Comparison of ENCODE assay signal across 8 cellular contexts in the genomic region with DNA sequence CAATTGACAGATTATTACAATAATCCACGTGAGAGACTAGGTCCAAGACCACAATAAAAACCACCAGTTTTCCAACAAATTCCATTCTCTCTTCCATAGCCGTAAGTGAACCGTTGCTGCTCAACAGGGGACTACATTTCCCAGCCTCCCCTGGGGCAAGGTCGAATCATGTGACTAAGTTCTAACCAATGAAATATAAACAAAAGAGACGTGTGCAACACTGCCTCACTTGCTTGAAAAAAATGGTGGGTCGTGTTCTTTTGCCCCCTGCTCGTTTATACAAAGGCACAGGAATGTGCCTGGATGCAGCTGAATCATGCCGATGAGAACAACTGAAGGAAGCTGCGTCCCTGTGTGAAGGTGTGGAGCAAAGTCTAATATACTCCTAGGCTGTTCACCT. TPM values are rescaled to one million over a fixed set of nuclear protein-coding genes. Genes with fewer than 3 reads are reported as not detected.
DNase-seq lines count a peak whose midpoint lies in the region; ATAC-seq and TF ChIP-seq lines count a peak whose summit lies in the region.

No MANE protein-coding gene starts in this region.

- ATAC-seq in GM21360 (IDR thresholded peaks at IDR 0.05; ENCODE audit: unreplicated experiment) (no peak), HG03521 (IDR thresholded peaks at IDR 0.05; ENCODE audit: unreplicated experiment) (no peak)

- H4K8ac ChIP-seq in H9 (replicated peaks; ENCODE audit: insufficient read length, low read depth, low read length) = no peak overlapping the region

- peaks cover 0 to 4% (median 0%) of the 10 kb centered on the region in 3 experiments; a peak in 4 of 7 replicates for H3K36me3 Mint-ChIP-seq in H9 (ENCODE audit: insufficient read depth in 1 of 3, low read depth in 3 of 3)

- no peak overlapping the region for H2BK15ac ChIP-seq in H9 (ENCODE audit: low read depth, low read length)

- H3K27me3 ChIP-seq in H9 (ENCODE audit: insufficient read depth, low read length) (no peaks in the 10 kb centered on the region), NT2/D1 (ENCODE audit: insufficient read depth, insufficient read length) (no peaks in the 10 kb centered on the region), fibroblast of lung (ENCODE audit: control insufficient read depth, insufficient read depth, low read length) (no peaks in the 10 kb centered on the region), parathyroid adenoma (ENCODE audit: control insufficient read depth, insufficient read depth, low read length) (no peaks in the 10 kb centered on the region), MM.1S (replicated peaks; ENCODE audit: insufficient read depth, low read length) (no peaks in the 10 kb centered on the region)

- no CpG with 5 or more reads among the region's 9 CpGs for WGBS in H9 (ENCODE audit: extremely low coverage, insufficient read length, low lambda C conversion rate)

- H3K36me3 ChIP-seq in NT2/D1 (ENCODE audit: insufficient read depth, insufficient read length, low read length) (no peaks in the 10 kb centered on the region), fibroblast of lung (ENCODE audit: control insufficient read depth, insufficient read depth, low read length) (no peaks in the 10 kb centered on the region), parathyroid adenoma (ENCODE audit: control insufficient read depth, insufficient read depth, low read length) (no peaks in the 10 kb centered on the region), MM.1S (replicated peaks; ENCODE audit: insufficient read depth, low read length) (no peaks in the 10 kb centered on the region)

- H2BK12ac ChIP-seq in H9 (ENCODE audit: insufficient read length, low read depth, low read length) = no peak overlapping the region

- no peak overlapping the region for H3K27ac ChIP-seq in H9 (ENCODE audit: insufficient read length, low read depth, low read length)
- H3K27ac ChIP-seq in fibroblast of lung (ENCODE audit: insufficient read depth, low read length) = no peak overlapping the region
- H3K27ac ChIP-seq in parathyroid adenoma = no peak overlapping the region
- H3K27ac ChIP-seq in MM.1S (ENCODE audit: low read length) = no peak overlapping the region

- H2BK20ac ChIP-seq in H9 (ENCODE audit: low read depth, low read length, poor library complexity, severe bottlenecking) = no peak overlapping the region

- no peaks in the 10 kb centered on the region for H3K23me2 ChIP-seq in H9 (ENCODE audit: insufficient read length, low read depth, low read length, poor library complexity, severe bottlenecking)

- peak overlapping the region; percentile 48 to 50; a peak in 3 of 5 replicates for H3K4me3 Mint-ChIP-seq in H9

- no peak overlapping the region for H2AK5ac ChIP-seq in H9 (ENCODE audit: insufficient read length, low read length)

- no peak for TF ChIP-seq CTCF in H9 (conservative IDR thresholded peaks at IDR 0.05)
- TF ChIP-seq CTCF in fibroblast of lung (conservative IDR thresholded peaks at IDR 0.05 in 1 of 2, IDR thresholded peaks at IDR 0.05 in 1 of 2; ENCODE audit: low read depth in 1 of 2, low read length in 2 of 2) = no peak
- no peak for TF ChIP-seq CTCF in parathyroid adenoma (IDR thresholded peaks at IDR 0.05)
- no peak for TF ChIP-seq CTCF in MM.1S (IDR thresholded peaks at IDR 0.05; ENCODE audit: low read length)

- H4K5ac ChIP-seq in H9 (ENCODE audit: insufficient read length, low read depth, low read length) = no peak overlapping the region

- H4K20me1 ChIP-seq in H9 (ENCODE audit: control insufficient read depth, insufficient read depth, insufficient read length) = no peaks in the 10 kb centered on the region
- H4K20me1 ChIP-seq in fibroblast of lung (ENCODE audit: control insufficient read depth, extremely low read depth, insufficient read depth, low read length) = no peaks in the 10 kb centered on the region
- no peaks in the 10 kb centered on the region for H4K20me1 ChIP-seq in MM.1S (ENCODE audit: insufficient read depth, low read length)

- H3K79me2 ChIP-seq in H9 (ENCODE audit: insufficient read depth, low read length) (no peaks in the 10 kb centered on the region), fibroblast of lung (ENCODE audit: control insufficient read depth, insufficient read depth, low read length) (no peaks in the 10 kb centered on the region), parathyroid adenoma (no peaks in the 10 kb centered on the region), MM.1S (ENCODE audit: low read length) (no peaks in the 10 kb centered on the region)

- peak; percentile 90 for DNase-seq in H9
- DNase-seq in NT2/D1 (ENCODE audit: low read depth, low spot score) = peak; percentile 80
- peak; percentile 35 to 52 for DNase-seq in fibroblast of lung (ENCODE audit: low read depth in 2 of 2)
- no peak for DNase-seq in MM.1S
- no peak for DNase-seq in stimulated activated CD4-positive, alpha-beta T cell treated with anti-CD3 and anti-CD28 coated beads, Interleukin-4, amount 100 ng/mL, for 24 hours

- H3K4me3 ChIP-seq in NT2/D1 (ENCODE audit: insufficient read length, low read depth) = peak overlapping the region; percentile 4
- peak overlapping the region in 1 of 4 experiments; percentile 51 for H3K4me3 ChIP-seq in fibroblast of lung (replicated peaks in 1 of 4; ENCODE audit: control extremely low read depth in 1 of 4, insufficient read depth in 1 of 4, low read depth in 3 of 4, low read length in 4 of 4)
- no peak overlapping the region for H3K4me3 ChIP-seq in parathyroid adenoma (ENCODE audit: low read depth, low read length)
- no peak overlapping the region for H3K4me3 ChIP-seq in MM.1S (ENCODE audit: low read length)

- H3K4ac ChIP-seq in H9 (ENCODE audit: low read depth, low read length) = no peak overlapping the region

- no peak overlapping the region for H3K56ac ChIP-seq in H9 (ENCODE audit: insufficient read length, low read depth, low read length)

- H3K23ac ChIP-seq in H9 (ENCODE audit: insufficient read length, low read depth, low read length) = no peak overlapping the region

- H2BK5ac ChIP-seq in H9 (ENCODE audit: insufficient read length, low read length) = no peak overlapping the region

- H3K14ac ChIP-seq in H9 (ENCODE audit: insufficient read depth, low read length) = no peak overlapping the region

- H2AFZ ChIP-seq in H9 (ENCODE audit: low read length) (no peak overlapping the region), fibroblast of lung (ENCODE audit: low read length) (peak overlapping the region; percentile 43), parathyroid adenoma (no peak overlapping the region), MM.1S (ENCODE audit: low read length) (no peak overlapping the region)

- peak overlapping the region in 2 of 3 experiments; percentile 92 to 93; a peak in 5 of 7 replicates for H3K27ac Mint-ChIP-seq in H9

- H3K18ac ChIP-seq in H9 (ENCODE audit: insufficient read length, low read depth, low read length) = no peak overlapping the region

- H3K4me1 ChIP-seq in H9 (ENCODE audit: insufficient read depth, low read length) (peaks cover 6% of the 10 kb centered on the region; the same call in 1 of the 2 replicates), NT2/D1 (ENCODE audit: insufficient read depth, insufficient read length) (peaks cover 5% of the 10 kb centered on the region), fibroblast of lung (ENCODE audit: control insufficient read depth, extremely low read depth, insufficient read depth, low read length) (no peaks in the 10 kb centered on the region), parathyroid adenoma (no peaks in the 10 kb centered on the region), MM.1S (ENCODE audit: low read length) (no peaks in the 10 kb centered on the region)

- H2BK120ac ChIP-seq in H9 (ENCODE audit: low read depth, low read length, poor library complexity, severe bottlenecking) = no peak overlapping the region

- H3K9me3 Mint-ChIP-seq in H9 = no peaks in the 10 kb centered on the region; a peak in 2 of 5 replicates

- H3K4me2 ChIP-seq in H9 (ENCODE audit: insufficient read depth, insufficient read length, low read length) (peak overlapping the region; percentile 31), fibroblast of lung (ENCODE audit: extremely low read depth, insufficient read depth, low read length) (no peak overlapping the region), parathyroid adenoma (ENCODE audit: low read length) (peak overlapping the region; percentile 17), MM.1S (ENCODE audit: low read depth, low read length) (no peak overlapping the region)

- H3K9me3 ChIP-seq in H9 (ENCODE audit: control insufficient read depth, low read depth, low read length) = no peaks in the 10 kb centered on the region
- no peaks in the 10 kb centered on the region for H3K9me3 ChIP-seq in NT2/D1 (ENCODE audit: insufficient read depth, low read length)
- no peaks in the 10 kb centered on the region for H3K9me3 ChIP-seq in fibroblast of lung (ENCODE audit: control insufficient read depth, insufficient read depth, low read depth, low read length)
- no peaks in the 10 kb centered on the region for H3K9me3 ChIP-seq in parathyroid adenoma (ENCODE audit: control insufficient read depth, low read length)
- H3K9me3 ChIP-seq in MM.1S (replicated peaks; ENCODE audit: insufficient read depth, low read length) = no peaks in the 10 kb centered on the region

- no peaks in the 10 kb centered on the region for H3K9me2 ChIP-seq in MM.1S (replicated peaks; ENCODE audit: insufficient read depth, low read length)

- H3T11ph ChIP-seq in H9 (ENCODE audit: low read length) = no peak overlapping the region

- no peak overlapping the region for H4K91ac ChIP-seq in H9 (ENCODE audit: insufficient read length, low read depth, low read length)

- H3K79me1 ChIP-seq in H9 (ENCODE audit: insufficient read depth, low read depth, low read length, poor library complexity, severe bottlenecking) = no peaks in the 10 kb centered on the region

- H3K9ac ChIP-seq in H9 (ENCODE audit: extremely low read depth, insufficient read length, low read length) (no peak overlapping the region), NT2/D1 (ENCODE audit: insufficient read length, low read depth) (no peak overlapping the region), fibroblast of lung (ENCODE audit: insufficient read depth, low read length) (no peak overlapping the region), parathyroid adenoma (no peak overlapping the region), MM.1S (ENCODE audit: low read length) (no peak overlapping the region)

- peaks cover 8% of the 10 kb centered on the region; the same call in 1 of the 2 replicates for H3K27me3 Mint-ChIP-seq in H9 (ENCODE audit: low read depth)

- H3K4me1 Mint-ChIP-seq in H9 = peaks cover 52 to 62% of the 10 kb centered on the region in 2 experiments

- H3F3A ChIP-seq in MM.1S (ENCODE audit: insufficient read depth, low read length) = no peaks in the 10 kb centered on the region

RNA-seq across cellular contexts. Expression of gene HSPB8, which starts 51.1 kb away (rescaled TPM):
- total RNA-seq in H9 (2021) (3.0 and 3.2 TPM in 2 replicates), fibroblast of lung (21.3 and 23.8 TPM in 2 replicates)
- polyA plus RNA-seq in fibroblast of lung = 23.5 and 42.4 TPM in 2 replicates
- 14.5 and 24.2 TPM in 2 replicates for polyA plus RNA-seq in fibroblast of lung (2012)
- 21.7 and 24.2 TPM in 2 replicates for polyA minus RNA-seq in fibroblast of lung (ENCODE audit: low replicate concordance)

Comparison
In these comparisons a context has a peak if more than half of its experiments do, and no peak if none do; other contexts are left out.
1. DNase-seq: peak in H9 (single experiment), NT2/D1 (single experiment) and fibroblast of lung (2 of 2); none in MM.1S (single experiment) and stimulated activated CD4-positive, alpha-beta T cell treated with anti-CD3 and anti-CD28 coated beads, Interleukin-4, amount 100 ng/mL, for 24 hours (single experiment).
2. H3K4me2 ChIP-seq: peak in H9 (single experiment) and parathyroid adenoma (single experiment); none in fibroblast of lung (single experiment) and MM.1S (single experiment).